ENCODE assay signal across 25 cellular contexts in the genomic region with DNA sequence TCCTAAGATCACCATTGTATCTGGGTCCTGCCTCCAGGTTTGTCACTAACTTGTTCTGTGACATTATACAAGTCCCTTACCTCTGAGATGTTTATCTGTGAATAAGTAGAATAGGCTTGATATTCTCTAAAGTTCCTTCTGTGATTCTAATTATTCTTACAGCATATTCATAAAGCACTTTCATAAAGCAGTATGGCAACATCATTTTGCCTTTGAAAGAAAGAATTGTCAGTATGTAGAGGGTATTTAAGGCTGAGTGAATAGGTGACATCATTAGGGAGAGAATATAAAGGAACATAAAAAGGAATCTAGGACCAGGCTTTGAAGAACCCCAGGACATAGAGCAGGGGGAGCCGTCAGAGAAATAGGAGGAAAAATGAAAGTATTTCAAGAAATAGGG. TPM values are rescaled to one million over a fixed set of nuclear protein-coding genes. Genes with fewer than 3 reads are reported as not detected.
DNase-seq lines count a peak whose midpoint lies in the region; ATAC-seq, FAIRE-seq and TF ChIP-seq lines count a peak whose summit lies in the region.
"Had no signal": no experiment of that assay in that cellular context is flagged by ENCODE, and none has a peak within 500 bp of the region (broad histone marks: within the 10 kb centered on the region; RNA-seq: fewer than 3 reads in every experiment).

No MANE protein-coding gene starts in this region.

- 43 to 61% methylated on average over 1 of the region's 1 CpG for WGBS in tibial nerve, 2 donors

- peak overlapping the region; percentile 54 for H3K4me2 ChIP-seq in GM23338
- H3K4me2 ChIP-seq: PC-9 had no signal

- no peaks in the 10 kb centered on the region for H3K27me3 ChIP-seq in GM23338 (ENCODE audit: insufficient read depth)
- H3K27me3 ChIP-seq in mucosa of stomach (ENCODE audit: control insufficient read depth, insufficient read depth, low read length) = no peaks in the 10 kb centered on the region
- H3K27me3 ChIP-seq in tibial nerve = no peaks in the 10 kb centered on the region
- H3K27me3 ChIP-seq: body of pancreas, upper lobe of left lung had no signal

- FAIRE-seq in frontal cortex (lab: Jason Lieb, UNC) = no peak
- FAIRE-seq: H1 had no signal

- H3K4me3 ChIP-seq in GM23338 (no peak overlapping the region), mucosa of stomach (ENCODE audit: low read length) (no peak overlapping the region), tibial nerve (no peak overlapping the region)
- H3K4me3 ChIP-seq: body of pancreas, PC-9, upper lobe of left lung had no signal

- H3K36me3 ChIP-seq in GM23338 (ENCODE audit: insufficient read depth) = no peaks in the 10 kb centered on the region
- no peaks in the 10 kb centered on the region for H3K36me3 ChIP-seq in mucosa of stomach (ENCODE audit: control insufficient read depth, insufficient read depth, low read length)
- no peaks in the 10 kb centered on the region for H3K36me3 ChIP-seq in tibial nerve
- H3K36me3 ChIP-seq: upper lobe of left lung had no signal

- H3K4me1 Mint-ChIP-seq in GM23338 = peaks cover 9% of the 10 kb centered on the region; the same call in 2 of the 3 replicates
- H3K4me1 Mint-ChIP-seq in central memory CD8-positive, alpha-beta T cell = peaks cover 37% of the 10 kb centered on the region

- no peak for TF ChIP-seq POLR2A in tibial nerve (IDR thresholded peaks at IDR 0.05)

- no peak for TF ChIP-seq EP300 in tibial nerve (IDR thresholded peaks at IDR 0.05)

- H3K4me1 ChIP-seq in GM23338 (ENCODE audit: insufficient read depth) (peaks cover 16% of the 10 kb centered on the region), mucosa of stomach (ENCODE audit: control insufficient read depth, insufficient read depth, low read length) (peaks cover 5% of the 10 kb centered on the region), tibial nerve (peaks cover 0 to 59% (median 8%) of the 10 kb centered on the region in 4 donors)

- H4K20me1 ChIP-seq in GM23338 (replicated peaks; ENCODE audit: insufficient read depth) = no peaks in the 10 kb centered on the region; the same call in 1 of the 2 replicates

- no peak overlapping the region for H2AFZ ChIP-seq in GM23338
- H2AFZ ChIP-seq: PC-9 had no signal

- H3K9ac ChIP-seq in mucosa of stomach (ENCODE audit: low read length) = peak overlapping the region; percentile 26

- H3F3A ChIP-seq in GM23338 (replicated peaks; ENCODE audit: low read depth) = no peaks in the 10 kb centered on the region

- H3K4me3 Mint-ChIP-seq in GM23338 = no peak overlapping the region
- no peak overlapping the region for H3K4me3 Mint-ChIP-seq in central memory CD8-positive, alpha-beta T cell
- H3K4me3 Mint-ChIP-seq: activated CD8-positive, alpha-beta memory T cell treated with anti-CD3 and anti-CD28 coated beads, Interleukin-2, amount 10 ng/mL, durations not matched to agents 7 days and 5 days; activated T-cell treated with anti-CD3 and anti-CD28 coated beads, Interleukin-2, amount 50 U/mL, for 72 hours; CD8-positive, alpha-beta memory T cell; effector memory CD8-positive, alpha-beta T cell; memory B cell had no signal

- H3K36me3 Mint-ChIP-seq in GM23338 (ENCODE audit: low read depth) = peaks cover 3% of the 10 kb centered on the region; the same call in 1 of the 3 replicates
- H3K36me3 Mint-ChIP-seq in central memory CD8-positive, alpha-beta T cell (ENCODE audit: insufficient read depth) = peaks cover 6% of the 10 kb centered on the region

- peak overlapping the region; percentile 2 for H3K27ac Mint-ChIP-seq in GM23338
- H3K27ac Mint-ChIP-seq in central memory CD8-positive, alpha-beta T cell (ENCODE audit: low read depth) = peak overlapping the region; percentile 13
- H3K27ac Mint-ChIP-seq: activated CD8-positive, alpha-beta memory T cell treated with anti-CD3 and anti-CD28 coated beads, Interleukin-2, amount 10 ng/mL, durations not matched to agents 7 days and 5 days; activated T-cell treated with anti-CD3 and anti-CD28 coated beads, Interleukin-2, amount 50 U/mL, for 72 hours; memory B cell had no signal

- H3K9me2 ChIP-seq in GM23338 (ENCODE audit: insufficient read depth) = no peaks in the 10 kb centered on the region

- TF ChIP-seq CTCF in GM23338 (conservative IDR thresholded peaks at IDR 0.05; ENCODE audit: low read depth in 2 of 2) (no peak), tibial nerve (IDR thresholded peaks at IDR 0.05) (no peak)

- H3K9me3 Mint-ChIP-seq in GM23338 = no peaks in the 10 kb centered on the region
- no peaks in the 10 kb centered on the region for H3K9me3 Mint-ChIP-seq in central memory CD8-positive, alpha-beta T cell
- H3K9me3 Mint-ChIP-seq: activated T-cell treated with anti-CD3 and anti-CD28 coated beads, Interleukin-2, amount 50 U/mL, for 72 hours; CD8-positive, alpha-beta memory T cell; effector memory CD8-positive, alpha-beta T cell; memory B cell had no signal

- H3K79me2 ChIP-seq in GM23338 (replicated peaks; ENCODE audit: insufficient read depth) = peaks cover 63% of the 10 kb centered on the region

- H3K27me3 Mint-ChIP-seq in GM23338 (ENCODE audit: insufficient read depth, low read depth, poor library complexity) = no peaks in the 10 kb centered on the region
- H3K27me3 Mint-ChIP-seq in central memory CD8-positive, alpha-beta T cell = no peaks in the 10 kb centered on the region
- H3K27me3 Mint-ChIP-seq: activated CD8-positive, alpha-beta memory T cell treated with anti-CD3 and anti-CD28 coated beads, Interleukin-2, amount 10 ng/mL, durations not matched to agents 7 days and 5 days; effector memory CD8-positive, alpha-beta T cell; memory B cell had no signal

- no peaks in the 10 kb centered on the region for H3K9me3 ChIP-seq in mucosa of stomach (ENCODE audit: control insufficient read depth, low read length)
- no peaks in the 10 kb centered on the region for H3K9me3 ChIP-seq in tibial nerve
- H3K9me3 ChIP-seq: body of pancreas, upper lobe of left lung had no signal

- DNase-seq in GM23338 (ENCODE audit: low spot score) = no peak
- DNase-seq in central memory CD8-positive, alpha-beta T cell (ENCODE audit: low spot score in 2 of 2) = no peak
- no peak for DNase-seq in tibial nerve (ENCODE audit: low spot score in 2 of 2)
- no peak for DNase-seq in NCI-H1105 (lab: John Stamatoyannopoulos, UW)
- DNase-seq in frontal cortex (ENCODE audit: low spot score in 2 of 2) = no peak
- DNase-seq in A172 (ENCODE audit: low spot score) = no peak
- DNase-seq: activated CD4-positive, CD25-positive, alpha-beta regulatory T cell; activated CD8-positive, alpha-beta memory T cell treated with anti-CD3 and anti-CD28 coated beads, Interleukin-2, amount 10 ng/mL, durations not matched to agents 7 days and 5 days; activated naive CD4-positive, alpha-beta T cell; activated T-cell treated with anti-CD3 and anti-CD28 coated beads, Interleukin-2, amount 50 U/mL, for 72 hours; body of pancreas; CD8-positive, alpha-beta memory T cell; effector memory CD8-positive, alpha-beta T cell; left cardiac atrium; NCI-H187; NCI-H2171 treated with DMSO at 0.1 percent for 48 hours; NCI-H524; nucleus accumbens; PC-9; SHP77; SW 1271; upper lobe of left lung had no signal

- ATAC-seq in GM23338 = no peak; the same call in 1 of the 3 replicates
- no peak for ATAC-seq in central memory CD8-positive, alpha-beta T cell (replicated peaks; ENCODE audit: extremely low read depth, poor library complexity, severe bottlenecking)
- ATAC-seq: activated CD8-positive, alpha-beta memory T cell treated with anti-CD3 and anti-CD28 coated beads, Interleukin-2, amount 10 ng/mL, durations not matched to agents 7 days and 5 days; activated T-cell treated with anti-CD3 and anti-CD28 coated beads, Interleukin-2, amount 50 U/mL, for 72 hours; effector memory CD8-positive, alpha-beta T cell; left cardiac atrium had no signal

- H3K27ac ChIP-seq in GM23338 (ENCODE audit: low read depth) = peak overlapping the region; percentile 12; the same call in 1 of the 2 replicates
- peak overlapping the region in 3 of 4 donors; percentile 59 to 77 (median 76) for H3K27ac ChIP-seq in tibial nerve
- H3K27ac ChIP-seq: PC-9 had no signal

TF ChIP-seq in GM23338, 12 proteins besides CTCF, POLR2A, EP300 and RAD21 (continues in another document):
- TF ChIP-seq JUNB (IDR thresholded peaks at IDR 0.05; ENCODE audit: unreplicated experiment) = no peak
- TF ChIP-seq, protein P1, sequence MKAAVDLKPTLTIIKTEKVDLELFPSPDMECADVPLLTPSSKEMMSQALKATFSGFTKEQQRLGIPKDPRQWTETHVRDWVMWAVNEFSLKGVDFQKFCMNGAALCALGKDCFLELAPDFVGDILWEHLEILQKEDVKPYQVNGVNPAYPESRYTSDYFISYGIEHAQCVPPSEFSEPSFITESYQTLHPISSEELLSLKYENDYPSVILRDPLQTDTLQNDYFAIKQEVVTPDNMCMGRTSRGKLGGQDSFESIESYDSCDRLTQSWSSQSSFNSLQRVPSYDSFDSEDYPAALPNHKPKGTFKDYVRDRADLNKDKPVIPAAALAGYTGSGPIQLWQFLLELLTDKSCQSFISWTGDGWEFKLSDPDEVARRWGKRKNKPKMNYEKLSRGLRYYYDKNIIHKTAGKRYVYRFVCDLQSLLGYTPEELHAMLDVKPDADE (IDR thresholded peaks at IDR 0.05) = no peak
- no peak for TF ChIP-seq EZH2phosphoT487 (IDR thresholded peaks at IDR 0.05; ENCODE audit: unreplicated experiment)
- no peak for TF ChIP-seq STAT1 (IDR thresholded peaks at IDR 0.05; ENCODE audit: unreplicated experiment)
- no peak for TF ChIP-seq CREB1 (CRISPR knock-in tag; IDR thresholded peaks at IDR 0.05; ENCODE audit: low read depth)
- no peak for TF ChIP-seq ZNF331 (CRISPR knock-in tag; IDR thresholded peaks at IDR 0.05; ENCODE audit: low read depth)
- no peak for TF ChIP-seq POLR2AphosphoS5 (IDR thresholded peaks at IDR 0.05; ENCODE audit: low read depth)

RNA-seq across cellular contexts. Expression of a gene that starts 15.6 kb away (rescaled TPM):
- 112 and 137 TPM in 2 replicates for total RNA-seq in GM23338 (2014; rRNA removed; shearing (Covaris generic))
- 63.1 and 70.1 TPM in 2 replicates for polyA plus RNA-seq in GM23338 (2016; fragmentation: Nextera tagmentation; extraction: Ambion mirVana)
- 100 to 1,000 TPM; 113 to 427 (median 203) TPM for total RNA-seq in tibial nerve
- total RNA-seq in frontal cortex = 241 TPM
- 345 and 392 TPM in 2 replicates for total RNA-seq in A172 (2014; rRNA removed; shearing (Covaris generic))

RNA-seq across cellular contexts. Expression of a gene that starts 15.8 kb away (rescaled TPM):
- total RNA-seq in GM23338 (2014; rRNA removed; shearing (Covaris generic)) = 26.6 and 32.7 TPM in 2 replicates
- 70.7 and 85.2 TPM in 2 replicates for polyA plus RNA-seq in GM23338 (2016; fragmentation: Nextera tagmentation; extraction: Ambion mirVana)
- total RNA-seq in tibial nerve (10 to 100 TPM; 12.9 to 35.3 (median 27.4) TPM), frontal cortex (18.8 TPM)
- total RNA-seq in A172 (2014; rRNA removed; shearing (Covaris generic)) = 51.7 and 60.5 TPM in 2 replicates
